2 cellular contexts compared by ENCODE assay signal in the genomic region with DNA sequence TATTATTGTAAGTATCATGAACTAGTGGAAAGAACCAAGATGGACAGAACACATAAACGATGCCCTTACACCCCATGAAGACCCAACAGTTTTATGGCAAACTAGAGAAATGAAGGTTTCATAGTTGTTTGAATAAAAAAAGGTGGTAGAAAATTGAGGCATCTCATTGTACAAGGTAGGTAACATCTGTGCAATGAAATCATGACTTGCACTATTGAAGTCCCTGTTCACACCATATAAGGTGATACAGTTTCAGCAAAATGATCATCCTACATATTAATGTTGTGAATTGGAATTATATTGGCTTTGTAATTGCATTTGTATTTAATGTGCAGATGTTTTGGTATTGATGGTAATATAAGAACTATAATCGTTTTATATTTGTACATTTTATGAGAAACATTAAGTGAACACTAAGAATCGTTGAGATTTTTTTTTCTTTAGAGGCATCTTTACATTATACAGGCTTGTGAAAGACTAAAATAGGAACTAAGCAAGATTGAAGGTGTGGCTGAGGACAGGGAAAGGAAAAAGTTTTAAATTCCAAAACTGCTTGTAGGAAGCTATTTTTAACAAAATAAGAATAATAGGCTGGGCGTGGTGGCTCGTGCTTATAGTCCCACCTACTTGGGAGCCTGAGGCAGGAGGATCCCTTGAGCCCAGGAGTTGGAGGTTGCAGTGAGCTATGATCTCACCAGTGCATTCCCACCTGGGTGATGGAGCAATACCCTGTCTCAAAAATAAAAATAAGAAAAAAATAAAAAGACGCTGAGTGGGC.
TF ChIP-seq lines count a peak whose summit lies in the region.

No MANE protein-coding gene starts in this region.

TF ChIP-seq in A549, 52 proteins besides CTCF, POLR2A, EP300 and RAD21:
- no peak for TF ChIP-seq TP53 (CRISPR knock-in tag; IDR thresholded peaks at IDR 0.05)
- TF ChIP-seq MAFK (IDR thresholded peaks at IDR 0.05; ENCODE audit: partially characterized antibody): peak; percentile 54
- TF ChIP-seq NFE2L2 (conservative IDR thresholded peaks at IDR 0.05; ENCODE audit: low read length): peak; percentile 90

TF ChIP-seq in K562, 482 proteins besides CTCF, POLR2A, EP300 and RAD21:
- no peak for TF ChIP-seq EGR1 (conservative IDR thresholded peaks at IDR 0.05)
- no peak for TF ChIP-seq RBM15 (IDR thresholded peaks at IDR 0.05; ENCODE audit: insufficient read depth, low read length)
- TF ChIP-seq ZNF217 (CRISPR knock-in tag; IDR thresholded peaks at IDR 0.05): no peak
- TF ChIP-seq SP2 (IDR thresholded peaks at IDR 0.05; ENCODE audit: extremely low read depth, low read depth, low read length, poor library complexity, severe bottlenecking): no peak
- TF ChIP-seq, protein P1, sequence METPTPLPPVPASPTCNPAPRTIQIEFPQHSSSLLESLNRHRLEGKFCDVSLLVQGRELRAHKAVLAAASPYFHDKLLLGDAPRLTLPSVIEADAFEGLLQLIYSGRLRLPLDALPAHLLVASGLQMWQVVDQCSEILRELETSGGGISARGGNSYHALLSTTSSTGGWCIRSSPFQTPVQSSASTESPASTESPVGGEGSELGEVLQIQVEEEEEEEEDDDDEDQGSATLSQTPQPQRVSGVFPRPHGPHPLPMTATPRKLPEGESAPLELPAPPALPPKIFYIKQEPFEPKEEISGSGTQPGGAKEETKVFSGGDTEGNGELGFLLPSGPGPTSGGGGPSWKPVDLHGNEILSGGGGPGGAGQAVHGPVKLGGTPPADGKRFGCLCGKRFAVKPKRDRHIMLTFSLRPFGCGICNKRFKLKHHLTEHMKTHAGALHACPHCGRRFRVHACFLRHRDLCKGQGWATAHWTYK (CRISPR knock-in tag; IDR thresholded peaks at IDR 0.05): no peak
- peak; percentile 46 for TF ChIP-seq MAFG (tag; conservative IDR thresholded peaks at IDR 0.05)
- TF ChIP-seq ZNF316 (IDR thresholded peaks at IDR 0.05): peak; percentile 36; the same call in 1 of the 2 replicates
- no peak for TF ChIP-seq KHSRP (IDR thresholded peaks at IDR 0.05)
- TF ChIP-seq, protein P2, sequence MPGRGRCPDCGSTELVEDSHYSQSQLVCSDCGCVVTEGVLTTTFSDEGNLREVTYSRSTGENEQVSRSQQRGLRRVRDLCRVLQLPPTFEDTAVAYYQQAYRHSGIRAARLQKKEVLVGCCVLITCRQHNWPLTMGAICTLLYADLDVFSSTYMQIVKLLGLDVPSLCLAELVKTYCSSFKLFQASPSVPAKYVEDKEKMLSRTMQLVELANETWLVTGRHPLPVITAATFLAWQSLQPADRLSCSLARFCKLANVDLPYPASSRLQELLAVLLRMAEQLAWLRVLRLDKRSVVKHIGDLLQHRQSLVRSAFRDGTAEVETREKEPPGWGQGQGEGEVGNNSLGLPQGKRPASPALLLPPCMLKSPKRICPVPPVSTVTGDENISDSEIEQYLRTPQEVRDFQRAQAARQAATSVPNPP (IDR thresholded peaks at IDR 0.05; ENCODE audit: borderline replicate concordance, insufficient read depth, insufficient read length): no peak
- TF ChIP-seq, protein P3, sequence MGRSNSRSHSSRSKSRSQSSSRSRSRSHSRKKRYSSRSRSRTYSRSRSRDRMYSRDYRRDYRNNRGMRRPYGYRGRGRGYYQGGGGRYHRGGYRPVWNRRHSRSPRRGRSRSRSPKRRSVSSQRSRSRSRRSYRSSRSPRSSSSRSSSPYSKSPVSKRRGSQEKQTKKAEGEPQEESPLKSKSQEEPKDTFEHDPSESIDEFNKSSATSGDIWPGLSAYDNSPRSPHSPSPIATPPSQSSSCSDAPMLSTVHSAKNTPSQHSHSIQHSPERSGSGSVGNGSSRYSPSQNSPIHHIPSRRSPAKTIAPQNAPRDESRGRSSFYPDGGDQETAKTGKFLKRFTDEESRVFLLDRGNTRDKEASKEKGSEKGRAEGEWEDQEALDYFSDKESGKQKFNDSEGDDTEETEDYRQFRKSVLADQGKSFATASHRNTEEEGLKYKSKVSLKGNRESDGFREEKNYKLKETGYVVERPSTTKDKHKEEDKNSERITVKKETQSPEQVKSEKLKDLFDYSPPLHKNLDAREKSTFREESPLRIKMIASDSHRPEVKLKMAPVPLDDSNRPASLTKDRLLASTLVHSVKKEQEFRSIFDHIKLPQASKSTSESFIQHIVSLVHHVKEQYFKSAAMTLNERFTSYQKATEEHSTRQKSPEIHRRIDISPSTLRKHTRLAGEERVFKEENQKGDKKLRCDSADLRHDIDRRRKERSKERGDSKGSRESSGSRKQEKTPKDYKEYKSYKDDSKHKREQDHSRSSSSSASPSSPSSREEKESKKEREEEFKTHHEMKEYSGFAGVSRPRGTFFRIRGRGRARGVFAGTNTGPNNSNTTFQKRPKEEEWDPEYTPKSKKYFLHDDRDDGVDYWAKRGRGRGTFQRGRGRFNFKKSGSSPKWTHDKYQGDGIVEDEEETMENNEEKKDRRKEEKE (IDR thresholded peaks at IDR 0.05; ENCODE audit: borderline replicate concordance in 1 of 2, control insufficient read depth in 1 of 2, low read depth in 2 of 2, low read length in 1 of 2): no peak
- TF ChIP-seq, protein P4, sequence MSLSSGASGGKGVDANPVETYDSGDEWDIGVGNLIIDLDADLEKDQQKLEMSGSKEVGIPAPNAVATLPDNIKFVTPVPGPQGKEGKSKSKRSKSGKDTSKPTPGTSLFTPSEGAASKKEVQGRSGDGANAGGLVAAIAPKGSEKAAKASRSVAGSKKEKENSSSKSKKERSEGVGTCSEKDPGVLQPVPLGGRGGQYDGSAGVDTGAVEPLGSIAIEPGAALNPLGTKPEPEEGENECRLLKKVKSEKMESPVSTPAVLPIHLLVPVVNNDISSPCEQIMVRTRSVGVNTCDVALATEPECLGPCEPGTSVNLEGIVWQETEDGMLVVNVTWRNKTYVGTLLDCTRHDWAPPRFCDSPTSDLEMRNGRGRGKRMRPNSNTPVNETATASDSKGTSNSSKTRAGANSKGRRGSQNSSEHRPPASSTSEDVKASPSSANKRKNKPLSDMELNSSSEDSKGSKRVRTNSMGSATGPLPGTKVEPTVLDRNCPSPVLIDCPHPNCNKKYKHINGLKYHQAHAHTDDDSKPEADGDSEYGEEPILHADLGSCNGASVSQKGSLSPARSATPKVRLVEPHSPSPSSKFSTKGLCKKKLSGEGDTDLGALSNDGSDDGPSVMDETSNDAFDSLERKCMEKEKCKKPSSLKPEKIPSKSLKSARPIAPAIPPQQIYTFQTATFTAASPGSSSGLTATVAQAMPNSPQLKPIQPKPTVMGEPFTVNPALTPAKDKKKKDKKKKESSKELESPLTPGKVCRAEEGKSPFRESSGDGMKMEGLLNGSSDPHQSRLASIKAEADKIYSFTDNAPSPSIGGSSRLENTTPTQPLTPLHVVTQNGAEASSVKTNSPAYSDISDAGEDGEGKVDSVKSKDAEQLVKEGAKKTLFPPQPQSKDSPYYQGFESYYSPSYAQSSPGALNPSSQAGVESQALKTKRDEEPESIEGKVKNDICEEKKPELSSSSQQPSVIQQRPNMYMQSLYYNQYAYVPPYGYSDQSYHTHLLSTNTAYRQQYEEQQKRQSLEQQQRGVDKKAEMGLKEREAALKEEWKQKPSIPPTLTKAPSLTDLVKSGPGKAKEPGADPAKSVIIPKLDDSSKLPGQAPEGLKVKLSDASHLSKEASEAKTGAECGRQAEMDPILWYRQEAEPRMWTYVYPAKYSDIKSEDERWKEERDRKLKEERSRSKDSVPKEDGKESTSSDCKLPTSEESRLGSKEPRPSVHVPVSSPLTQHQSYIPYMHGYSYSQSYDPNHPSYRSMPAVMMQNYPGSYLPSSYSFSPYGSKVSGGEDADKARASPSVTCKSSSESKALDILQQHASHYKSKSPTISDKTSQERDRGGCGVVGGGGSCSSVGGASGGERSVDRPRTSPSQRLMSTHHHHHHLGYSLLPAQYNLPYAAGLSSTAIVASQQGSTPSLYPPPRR (CRISPR knock-in tag; IDR thresholded peaks at IDR 0.05; ENCODE audit: borderline replicate concordance): no peak
- TF ChIP-seq, protein P5, sequence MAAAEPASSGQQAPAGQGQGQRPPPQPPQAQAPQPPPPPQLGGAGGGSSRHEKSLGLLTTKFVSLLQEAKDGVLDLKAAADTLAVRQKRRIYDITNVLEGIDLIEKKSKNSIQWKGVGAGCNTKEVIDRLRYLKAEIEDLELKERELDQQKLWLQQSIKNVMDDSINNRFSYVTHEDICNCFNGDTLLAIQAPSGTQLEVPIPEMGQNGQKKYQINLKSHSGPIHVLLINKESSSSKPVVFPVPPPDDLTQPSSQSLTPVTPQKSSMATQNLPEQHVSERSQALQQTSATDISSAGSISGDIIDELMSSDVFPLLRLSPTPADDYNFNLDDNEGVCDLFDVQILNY (CRISPR knock-in tag; IDR thresholded peaks at IDR 0.05): no peak
- no peak for TF ChIP-seq HDAC3 (IDR thresholded peaks at IDR 0.05; ENCODE audit: borderline replicate concordance, partially characterized antibody)
- peak; percentile 9; the same call in 1 of the 2 replicates for TF ChIP-seq NFE2L1 (tag; IDR thresholded peaks at IDR 0.05; ENCODE audit: borderline replicate concordance, low read depth)
- TF ChIP-seq SNRNP70 (optimal IDR thresholded peaks at IDR 0.05; ENCODE audit: low read depth, low read length): no peak
- TF ChIP-seq C11orf30 (IDR thresholded peaks at IDR 0.05; ENCODE audit: low read depth): peak; percentile 11; the same call in 1 of the 2 replicates
- TF ChIP-seq, protein P6, sequence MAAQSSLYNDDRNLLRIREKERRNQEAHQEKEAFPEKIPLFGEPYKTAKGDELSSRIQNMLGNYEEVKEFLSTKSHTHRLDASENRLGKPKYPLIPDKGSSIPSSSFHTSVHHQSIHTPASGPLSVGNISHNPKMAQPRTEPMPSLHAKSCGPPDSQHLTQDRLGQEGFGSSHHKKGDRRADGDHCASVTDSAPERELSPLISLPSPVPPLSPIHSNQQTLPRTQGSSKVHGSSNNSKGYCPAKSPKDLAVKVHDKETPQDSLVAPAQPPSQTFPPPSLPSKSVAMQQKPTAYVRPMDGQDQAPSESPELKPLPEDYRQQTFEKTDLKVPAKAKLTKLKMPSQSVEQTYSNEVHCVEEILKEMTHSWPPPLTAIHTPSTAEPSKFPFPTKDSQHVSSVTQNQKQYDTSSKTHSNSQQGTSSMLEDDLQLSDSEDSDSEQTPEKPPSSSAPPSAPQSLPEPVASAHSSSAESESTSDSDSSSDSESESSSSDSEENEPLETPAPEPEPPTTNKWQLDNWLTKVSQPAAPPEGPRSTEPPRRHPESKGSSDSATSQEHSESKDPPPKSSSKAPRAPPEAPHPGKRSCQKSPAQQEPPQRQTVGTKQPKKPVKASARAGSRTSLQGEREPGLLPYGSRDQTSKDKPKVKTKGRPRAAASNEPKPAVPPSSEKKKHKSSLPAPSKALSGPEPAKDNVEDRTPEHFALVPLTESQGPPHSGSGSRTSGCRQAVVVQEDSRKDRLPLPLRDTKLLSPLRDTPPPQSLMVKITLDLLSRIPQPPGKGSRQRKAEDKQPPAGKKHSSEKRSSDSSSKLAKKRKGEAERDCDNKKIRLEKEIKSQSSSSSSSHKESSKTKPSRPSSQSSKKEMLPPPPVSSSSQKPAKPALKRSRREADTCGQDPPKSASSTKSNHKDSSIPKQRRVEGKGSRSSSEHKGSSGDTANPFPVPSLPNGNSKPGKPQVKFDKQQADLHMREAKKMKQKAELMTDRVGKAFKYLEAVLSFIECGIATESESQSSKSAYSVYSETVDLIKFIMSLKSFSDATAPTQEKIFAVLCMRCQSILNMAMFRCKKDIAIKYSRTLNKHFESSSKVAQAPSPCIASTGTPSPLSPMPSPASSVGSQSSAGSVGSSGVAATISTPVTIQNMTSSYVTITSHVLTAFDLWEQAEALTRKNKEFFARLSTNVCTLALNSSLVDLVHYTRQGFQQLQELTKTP (IDR thresholded peaks at IDR 0.05; ENCODE audit: low read depth in 1 of 2, partially characterized antibody in 2 of 2): no peak
